In the genomic region with DNA sequence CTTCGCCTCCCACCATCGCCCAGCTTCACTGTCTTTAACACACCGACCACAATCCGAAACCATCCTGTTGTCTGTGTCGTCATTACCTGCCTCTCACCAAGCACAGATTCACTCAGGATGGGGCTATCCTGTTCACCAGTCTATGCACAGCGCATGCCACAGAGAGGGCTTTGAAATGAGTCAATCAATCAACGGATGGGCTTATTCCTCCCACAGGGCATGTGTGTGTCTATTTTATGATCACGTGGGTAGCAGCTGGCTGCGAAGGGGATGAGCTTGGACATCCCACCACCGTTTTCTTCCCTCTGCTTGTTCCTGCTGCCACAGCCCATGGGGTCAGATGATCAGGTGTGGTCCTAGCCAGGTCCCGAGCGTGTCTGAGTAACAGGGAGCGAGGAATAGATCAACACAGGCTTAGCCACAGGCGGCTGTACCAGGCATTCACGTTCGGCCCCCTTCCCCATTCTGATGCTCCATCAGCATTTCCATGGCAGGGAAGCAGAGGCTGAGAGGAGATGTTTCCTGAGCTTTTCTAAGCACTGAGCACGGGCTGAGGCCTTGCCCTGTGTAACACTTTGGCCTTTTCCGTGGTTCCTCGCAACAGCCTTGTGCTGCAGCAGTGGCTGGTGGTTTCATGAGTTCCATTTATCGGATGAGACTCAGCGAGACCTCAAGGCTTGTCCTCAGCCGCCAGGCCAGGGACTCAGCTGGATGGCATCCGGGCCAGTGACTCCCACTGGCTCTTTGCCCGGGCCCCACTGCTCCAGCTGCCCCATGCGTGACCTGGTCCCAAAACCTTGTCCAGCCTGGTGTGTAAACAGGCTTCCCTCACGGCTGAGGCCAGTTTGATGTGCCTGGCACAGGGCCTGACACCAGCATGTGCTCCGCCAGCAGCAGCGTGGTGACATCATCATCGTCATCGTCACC, we compare ENCODE assay signal across 1 cellular context.
A peak's percentile ranks its signal among the peaks of the same experiment; 100 is the strongest.
TF ChIP-seq lines count a peak whose summit lies in the region.

No MANE protein-coding gene starts in this region.

TF ChIP-seq in liver, 16 proteins besides CTCF, POLR2A, EP300 and RAD21 (continued from another document):
- TF ChIP-seq, protein P1, sequence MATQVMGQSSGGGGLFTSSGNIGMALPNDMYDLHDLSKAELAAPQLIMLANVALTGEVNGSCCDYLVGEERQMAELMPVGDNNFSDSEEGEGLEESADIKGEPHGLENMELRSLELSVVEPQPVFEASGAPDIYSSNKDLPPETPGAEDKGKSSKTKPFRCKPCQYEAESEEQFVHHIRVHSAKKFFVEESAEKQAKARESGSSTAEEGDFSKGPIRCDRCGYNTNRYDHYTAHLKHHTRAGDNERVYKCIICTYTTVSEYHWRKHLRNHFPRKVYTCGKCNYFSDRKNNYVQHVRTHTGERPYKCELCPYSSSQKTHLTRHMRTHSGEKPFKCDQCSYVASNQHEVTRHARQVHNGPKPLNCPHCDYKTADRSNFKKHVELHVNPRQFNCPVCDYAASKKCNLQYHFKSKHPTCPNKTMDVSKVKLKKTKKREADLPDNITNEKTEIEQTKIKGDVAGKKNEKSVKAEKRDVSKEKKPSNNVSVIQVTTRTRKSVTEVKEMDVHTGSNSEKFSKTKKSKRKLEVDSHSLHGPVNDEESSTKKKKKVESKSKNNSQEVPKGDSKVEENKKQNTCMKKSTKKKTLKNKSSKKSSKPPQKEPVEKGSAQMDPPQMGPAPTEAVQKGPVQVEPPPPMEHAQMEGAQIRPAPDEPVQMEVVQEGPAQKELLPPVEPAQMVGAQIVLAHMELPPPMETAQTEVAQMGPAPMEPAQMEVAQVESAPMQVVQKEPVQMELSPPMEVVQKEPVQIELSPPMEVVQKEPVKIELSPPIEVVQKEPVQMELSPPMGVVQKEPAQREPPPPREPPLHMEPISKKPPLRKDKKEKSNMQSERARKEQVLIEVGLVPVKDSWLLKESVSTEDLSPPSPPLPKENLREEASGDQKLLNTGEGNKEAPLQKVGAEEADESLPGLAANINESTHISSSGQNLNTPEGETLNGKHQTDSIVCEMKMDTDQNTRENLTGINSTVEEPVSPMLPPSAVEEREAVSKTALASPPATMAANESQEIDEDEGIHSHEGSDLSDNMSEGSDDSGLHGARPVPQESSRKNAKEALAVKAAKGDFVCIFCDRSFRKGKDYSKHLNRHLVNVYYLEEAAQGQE (IDR thresholded peaks at IDR 0.05) = no peak
- TF ChIP-seq TAF1 (conservative IDR thresholded peaks at IDR 0.05) = no peak
- peak; percentile 98 for TF ChIP-seq FOXA1 (IDR thresholded peaks at IDR 0.05)
- TF ChIP-seq RXRA (IDR thresholded peaks at IDR 0.05) = peak; percentile 99 to 100
- TF ChIP-seq GABPA (IDR thresholded peaks at IDR 0.05 in 1 of 2, conservative IDR thresholded peaks at IDR 0.05 in 1 of 2) = peak in 1 of 2 donors; percentile 62
- peak; percentile 68 to 82 for TF ChIP-seq HNF4A (conservative IDR thresholded peaks at IDR 0.05)
- TF ChIP-seq, protein P2, sequence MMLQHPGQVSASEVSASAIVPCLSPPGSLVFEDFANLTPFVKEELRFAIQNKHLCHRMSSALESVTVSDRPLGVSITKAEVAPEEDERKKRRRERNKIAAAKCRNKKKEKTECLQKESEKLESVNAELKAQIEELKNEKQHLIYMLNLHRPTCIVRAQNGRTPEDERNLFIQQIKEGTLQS (IDR thresholded peaks at IDR 0.05) = peak; percentile 85
- peak; percentile 88 for TF ChIP-seq SP1 (IDR thresholded peaks at IDR 0.05)
- TF ChIP-seq JUND (IDR thresholded peaks at IDR 0.05) = peak; percentile 79 to 80
- TF ChIP-seq, protein P3, sequence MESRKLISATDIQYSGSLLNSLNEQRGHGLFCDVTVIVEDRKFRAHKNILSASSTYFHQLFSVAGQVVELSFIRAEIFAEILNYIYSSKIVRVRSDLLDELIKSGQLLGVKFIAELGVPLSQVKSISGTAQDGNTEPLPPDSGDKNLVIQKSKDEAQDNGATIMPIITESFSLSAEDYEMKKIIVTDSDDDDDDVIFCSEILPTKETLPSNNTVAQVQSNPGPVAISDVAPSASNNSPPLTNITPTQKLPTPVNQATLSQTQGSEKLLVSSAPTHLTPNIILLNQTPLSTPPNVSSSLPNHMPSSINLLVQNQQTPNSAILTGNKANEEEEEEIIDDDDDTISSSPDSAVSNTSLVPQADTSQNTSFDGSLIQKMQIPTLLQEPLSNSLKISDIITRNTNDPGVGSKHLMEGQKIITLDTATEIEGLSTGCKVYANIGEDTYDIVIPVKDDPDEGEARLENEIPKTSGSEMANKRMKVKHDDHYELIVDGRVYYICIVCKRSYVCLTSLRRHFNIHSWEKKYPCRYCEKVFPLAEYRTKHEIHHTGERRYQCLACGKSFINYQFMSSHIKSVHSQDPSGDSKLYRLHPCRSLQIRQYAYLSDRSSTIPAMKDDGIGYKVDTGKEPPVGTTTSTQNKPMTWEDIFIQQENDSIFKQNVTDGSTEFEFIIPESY (IDR thresholded peaks at IDR 0.05) = no peak
- no peak for TF ChIP-seq HNF4G (IDR thresholded peaks at IDR 0.05)
- peak in 1 of 2 donors; percentile 43 for TF ChIP-seq EGR1 (IDR thresholded peaks at IDR 0.05; ENCODE audit: low read depth in 2 of 2)
- TF ChIP-seq NR2F2 (IDR thresholded peaks at IDR 0.05) = peak; percentile 39
- no peak for TF ChIP-seq YY1 (IDR thresholded peaks at IDR 0.05)
- TF ChIP-seq, protein P4, sequence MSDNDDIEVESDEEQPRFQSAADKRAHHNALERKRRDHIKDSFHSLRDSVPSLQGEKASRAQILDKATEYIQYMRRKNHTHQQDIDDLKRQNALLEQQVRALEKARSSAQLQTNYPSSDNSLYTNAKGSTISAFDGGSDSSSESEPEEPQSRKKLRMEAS (IDR thresholded peaks at IDR 0.05) = peak; percentile 96
